17 cellular contexts compared by ENCODE assay signal in the genomic region with DNA sequence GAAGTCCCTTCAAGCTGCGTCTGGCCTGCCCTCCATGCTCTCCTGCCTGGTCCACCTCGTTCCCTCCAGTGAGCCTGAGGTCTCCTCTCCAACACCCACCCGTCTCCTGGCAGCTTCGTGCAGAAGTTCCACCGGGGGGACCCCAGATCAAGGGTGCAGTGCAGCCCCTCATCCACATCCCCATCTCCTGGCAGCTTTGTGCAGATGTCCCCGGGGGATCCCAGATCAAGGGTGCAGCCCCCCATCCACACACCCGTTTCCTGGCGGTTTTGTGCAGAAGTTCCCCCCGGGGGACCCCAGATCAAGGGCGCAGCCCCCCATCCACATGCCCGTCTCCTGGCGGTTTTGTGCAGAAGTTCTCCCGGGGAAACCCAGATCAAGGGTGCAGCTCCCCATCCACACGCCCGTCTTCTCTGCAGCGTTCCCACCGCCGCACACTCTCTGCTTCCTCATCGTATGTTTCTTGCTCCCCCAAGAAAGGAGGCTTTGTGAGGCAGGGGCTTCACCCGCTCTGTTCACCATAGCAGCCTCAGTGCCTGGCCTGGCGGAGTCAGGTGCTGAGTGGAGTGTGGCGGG. TPM values are rescaled to one million over a fixed set of nuclear protein-coding genes. Genes with fewer than 3 reads are reported as not detected.
DNase-seq lines count a peak whose midpoint lies in the region; ATAC-seq and TF ChIP-seq lines count a peak whose summit lies in the region.
"Had no signal": no experiment of that assay in that cellular context is flagged by ENCODE, and none has a peak within 500 bp of the region (broad histone marks: within the 10 kb centered on the region; RNA-seq: fewer than 3 reads in every experiment).

No MANE protein-coding gene starts in this region.

- H3K27me3 ChIP-seq in osteoblast (ENCODE audit: insufficient read depth, low read length) (no peaks in the 10 kb centered on the region), spleen (replicated peaks in 1 of 7) (no peaks in the 10 kb centered on the region)
- H3K27me3 ChIP-seq: BLaER1 treated with 17β-estradiol and CSF1 and Interleukin-3, amounts not matched to agents 10 nM and 100 nM had no signal

- peak overlapping the region; percentile 32 for H3K4me3 Mint-ChIP-seq in activated naive CD8-positive, alpha-beta T cell treated with anti-CD3 and anti-CD28 coated beads for 36 hours
- no peak overlapping the region for H3K4me3 Mint-ChIP-seq in activated naive CD8-positive, alpha-beta T cell treated with anti-CD3 and anti-CD28 coated beads, Interleukin-2, amount 50 U/mL, for 24 hours
- no peak overlapping the region for H3K4me3 Mint-ChIP-seq in glutamatergic neuron (ENCODE audit: unreplicated experiment)
- H3K4me3 Mint-ChIP-seq: CD4-positive, CD25-positive, alpha-beta regulatory T cell had no signal

- no peaks in the 10 kb centered on the region for H4K20me1 ChIP-seq in osteoblast (ENCODE audit: insufficient read depth, low read length)
- H4K20me1 ChIP-seq: BLaER1 treated with 17β-estradiol and CSF1 and Interleukin-3, amounts not matched to agents 10 nM and 100 nM had no signal

- H3K27me3 Mint-ChIP-seq in activated naive CD8-positive, alpha-beta T cell treated with anti-CD3 and anti-CD28 coated beads for 36 hours: no peaks in the 10 kb centered on the region
- H3K27me3 Mint-ChIP-seq in activated naive CD8-positive, alpha-beta T cell treated with anti-CD3 and anti-CD28 coated beads, Interleukin-2, amount 50 U/mL, for 24 hours: no peaks in the 10 kb centered on the region
- H3K27me3 Mint-ChIP-seq in glutamatergic neuron (ENCODE audit: unreplicated experiment): peaks cover 7% of the 10 kb centered on the region
- H3K27me3 Mint-ChIP-seq: CD4-positive, CD25-positive, alpha-beta regulatory T cell had no signal

- H3K79me2 ChIP-seq in osteoblast (ENCODE audit: insufficient read depth, low read length): no peaks in the 10 kb centered on the region

- H3K4me1 ChIP-seq in osteoblast (ENCODE audit: insufficient read depth, low read length) (no peaks in the 10 kb centered on the region), spleen (no peaks in the 10 kb centered on the region)
- H3K4me1 ChIP-seq: BLaER1 treated with 17β-estradiol and CSF1 and Interleukin-3, amounts not matched to agents 10 nM and 100 nM had no signal

- DNase-seq in activated naive CD8-positive, alpha-beta T cell treated with anti-CD3 and anti-CD28 coated beads for 36 hours: no peak
- DNase-seq in activated naive CD8-positive, alpha-beta T cell treated with anti-CD3 and anti-CD28 coated beads, Interleukin-2, amount 50 U/mL, for 24 hours: no peak
- DNase-seq in glutamatergic neuron (no peak), osteoblast (ENCODE audit: insufficient read length, low spot score, missing footprints) (peak; percentile 68), spleen (peak; percentile 54), Ammon's horn (ENCODE audit: low spot score) (no peak)
- no peak for DNase-seq in activated CD4-positive, alpha-beta T cell treated with anti-CD3 and anti-CD28 coated beads for 48 hours
- DNase-seq: AML-193; CD4-positive, CD25-positive, alpha-beta regulatory T cell; DMS53; GF-D8; GM23248; H7 had no signal

- 92 to 97% (median 95%) methylated on average over 22 of the region's 22 CpGs for WGBS in spleen, 5 donors

- no peaks in the 10 kb centered on the region for H3K4me1 Mint-ChIP-seq in activated naive CD8-positive, alpha-beta T cell treated with anti-CD3 and anti-CD28 coated beads for 36 hours
- no peaks in the 10 kb centered on the region for H3K4me1 Mint-ChIP-seq in activated naive CD8-positive, alpha-beta T cell treated with anti-CD3 and anti-CD28 coated beads, Interleukin-2, amount 50 U/mL, for 24 hours
- H3K4me1 Mint-ChIP-seq in glutamatergic neuron (ENCODE audit: low read depth, unreplicated experiment): peaks cover 6% of the 10 kb centered on the region

- H3K9me3 Mint-ChIP-seq in activated naive CD8-positive, alpha-beta T cell treated with anti-CD3 and anti-CD28 coated beads for 36 hours: no peaks in the 10 kb centered on the region
- H3K9me3 Mint-ChIP-seq in activated naive CD8-positive, alpha-beta T cell treated with anti-CD3 and anti-CD28 coated beads, Interleukin-2, amount 50 U/mL, for 24 hours: peaks cover 6% of the 10 kb centered on the region
- H3K9me3 Mint-ChIP-seq in glutamatergic neuron (ENCODE audit: unreplicated experiment): peaks cover 6% of the 10 kb centered on the region

- H3K9me3 ChIP-seq in osteoblast (ENCODE audit: low read depth, low read length) (no peaks in the 10 kb centered on the region), spleen (peaks cover 0 to 43% (median 0%) of the 10 kb centered on the region in 8 donors)

- ATAC-seq in activated naive CD8-positive, alpha-beta T cell treated with anti-CD3 and anti-CD28 coated beads, Interleukin-2, amount 50 U/mL, for 24 hours: no peak
- ATAC-seq in HG02678 (IDR thresholded peaks at IDR 0.05; ENCODE audit: unreplicated experiment): no peak

- intact Hi-C loops in spleen (cut with DNase I; ENCODE audit: low total_unique reads): no loop called here

- H3K36me3 Mint-ChIP-seq in activated naive CD8-positive, alpha-beta T cell treated with anti-CD3 and anti-CD28 coated beads for 36 hours: peaks cover 50% of the 10 kb centered on the region
- H3K36me3 Mint-ChIP-seq in activated naive CD8-positive, alpha-beta T cell treated with anti-CD3 and anti-CD28 coated beads, Interleukin-2, amount 50 U/mL, for 24 hours (ENCODE audit: low read depth): peaks cover 64% of the 10 kb centered on the region
- peaks cover 7% of the 10 kb centered on the region for H3K36me3 Mint-ChIP-seq in glutamatergic neuron (ENCODE audit: unreplicated experiment)

- H3K4me2 ChIP-seq in osteoblast (ENCODE audit: insufficient read depth, low read length): no peak overlapping the region
- H3K4me2 ChIP-seq: BLaER1 treated with 17β-estradiol and CSF1 and Interleukin-3, amounts not matched to agents 10 nM and 100 nM had no signal

- H2AFZ ChIP-seq in osteoblast (ENCODE audit: low read length): no peak overlapping the region
- H2AFZ ChIP-seq: GM23248 had no signal

- peaks cover 44% of the 10 kb centered on the region for H3K36me3 ChIP-seq in osteoblast (ENCODE audit: insufficient read depth, low read length)
- peaks cover 0 to 98% (median 75%) of the 10 kb centered on the region in 6 donors for H3K36me3 ChIP-seq in spleen

- TF ChIP-seq POLR2A in spleen (IDR thresholded peaks at IDR 0.05): no peak

- H3K4me3 ChIP-seq in osteoblast (ENCODE audit: insufficient read depth, low read length): no peak overlapping the region
- H3K4me3 ChIP-seq in spleen: no peak overlapping the region
- H3K4me3 ChIP-seq: BLaER1 treated with 17β-estradiol and CSF1 and Interleukin-3, amounts not matched to agents 10 nM and 100 nM; GM23248 had no signal

- TF ChIP-seq CTCF in glutamatergic neuron (IDR thresholded peaks at IDR 0.05; ENCODE audit: partially characterized antibody, unreplicated experiment) (no peak), osteoblast (IDR thresholded peaks at IDR 0.05; ENCODE audit: extremely low read depth, low read depth, low read length) (no peak), spleen (IDR thresholded peaks at IDR 0.05 in 8 of 11, conservative IDR thresholded peaks at IDR 0.05 in 3 of 11) (no peak)

- H3K27ac Mint-ChIP-seq in activated naive CD8-positive, alpha-beta T cell treated with anti-CD3 and anti-CD28 coated beads for 36 hours: no peak overlapping the region
- no peak overlapping the region for H3K27ac Mint-ChIP-seq in activated naive CD8-positive, alpha-beta T cell treated with anti-CD3 and anti-CD28 coated beads, Interleukin-2, amount 50 U/mL, for 24 hours
- peak overlapping the region; percentile 52 for H3K27ac Mint-ChIP-seq in glutamatergic neuron (ENCODE audit: unreplicated experiment)
- H3K27ac Mint-ChIP-seq: CD4-positive, CD25-positive, alpha-beta regulatory T cell had no signal

- H3K27ac ChIP-seq in osteoblast (ENCODE audit: low read depth, low read length) (no peak overlapping the region), spleen (no peak overlapping the region)
- H3K27ac ChIP-seq: 22Rv1; BLaER1 treated with 17β-estradiol and CSF1 and Interleukin-3, amounts not matched to agents 10 nM and 100 nM; GM23248 had no signal

RNA-seq across cellular contexts. Expression of a gene that starts 35.7 kb away (rescaled TPM):
- total RNA-seq in activated naive CD8-positive, alpha-beta T cell treated with anti-CD3 and anti-CD28 coated beads for 36 hours: 10 to 100 TPM; 40.1 to 45.1 TPM
- total RNA-seq in glutamatergic neuron (ENCODE audit: unreplicated experiment): 96.4 TPM
- 47.4 and 50.3 TPM in 2 replicates for total RNA-seq in osteoblast
- 100 to 1,000 TPM in 1 of 7 donors, 10 to 100 TPM in 6; 60.6 to 102 (median 85.0) TPM for total RNA-seq in spleen
- 10 to 100 TPM; 28.0 to 60.6 (median 49.1) TPM for polyA plus RNA-seq in spleen

RNA-seq across cellular contexts. Expression of a gene that starts 35.7 kb away (rescaled TPM):
- total RNA-seq in activated naive CD8-positive, alpha-beta T cell treated with anti-CD3 and anti-CD28 coated beads for 36 hours: 10 to 100 TPM; 33.4 to 38.3 TPM
- total RNA-seq in glutamatergic neuron (ENCODE audit: unreplicated experiment): 36.7 TPM
- total RNA-seq in osteoblast: 12.1 and 17.4 TPM in 2 replicates
- 10 to 100 TPM; 30.5 to 54.9 (median 44.8) TPM for total RNA-seq in spleen
- 10 to 100 TPM; 11.9 to 14.2 (median 12.8) TPM for polyA plus RNA-seq in spleen

RNA-seq across cellular contexts. Expression of a gene that starts 41.4 kb away (rescaled TPM):
- not detected for total RNA-seq in activated naive CD8-positive, alpha-beta T cell treated with anti-CD3 and anti-CD28 coated beads for 36 hours
- total RNA-seq in glutamatergic neuron (ENCODE audit: unreplicated experiment) (22.7 TPM), osteoblast (not detected in 2 replicates), spleen (not detected)
- polyA plus RNA-seq in spleen: not detected
- total RNA-seq: CD4-positive, CD25-positive, alpha-beta regulatory T cell; GM23248; HT1080 had no signal
- polyA plus RNA-seq: CD4-positive, CD25-positive, alpha-beta regulatory T cell; GM23248 had no signal

Comparison
In these comparisons a context has a peak if more than half of its experiments do, and no peak if none do; other contexts are left out.
1. DNase-seq: peak in osteoblast (single experiment) and spleen (single experiment); none in activated naive CD8-positive, alpha-beta T cell treated with anti-CD3 and anti-CD28 coated beads for 36 hours (single experiment), activated naive CD8-positive, alpha-beta T cell treated with anti-CD3 and anti-CD28 coated beads, Interleukin-2, amount 50 U/mL, for 24 hours (single experiment), glutamatergic neuron (single experiment), Ammon's horn (single experiment) and activated CD4-positive, alpha-beta T cell treated with anti-CD3 and anti-CD28 coated beads for 48 hours (single experiment).
2. RNA of a gene that starts 41.4 kb away (total RNA-seq): 22.7 TPM in glutamatergic neuron (single experiment); not detected in activated naive CD8-positive, alpha-beta T cell treated with anti-CD3 and anti-CD28 coated beads for 36 hours, not detected in osteoblast and not detected in spleen; every median in the first group is over 10 times any median in the second.